Comparison of ENCODE assay signal across 17 cellular contexts in the genomic region with DNA sequence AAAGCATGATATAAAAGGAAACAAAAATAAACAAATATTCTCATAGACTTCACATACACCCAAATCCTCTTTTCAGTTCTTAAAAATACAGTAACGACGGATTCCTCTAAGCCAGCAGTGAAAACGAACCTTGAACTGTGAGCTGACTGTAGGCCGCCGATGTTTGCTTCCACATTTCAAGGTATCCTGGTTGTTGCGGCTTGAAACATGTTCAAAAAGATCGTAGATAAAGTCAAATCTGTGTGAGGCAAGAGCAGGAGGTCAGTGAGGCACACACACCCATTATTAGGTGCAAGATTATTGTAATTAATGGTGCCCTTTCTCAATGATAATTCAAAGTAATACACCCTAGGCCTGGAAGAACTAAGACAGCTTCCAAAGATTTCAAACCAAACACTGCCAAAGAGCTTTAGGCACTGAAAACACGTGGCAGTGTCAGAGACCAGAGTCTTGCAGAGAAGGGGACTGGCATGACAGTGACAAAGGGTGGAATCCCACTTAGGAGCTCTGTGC.
DNase-seq lines count a peak whose midpoint lies in the region; ATAC-seq and TF ChIP-seq lines count a peak whose summit lies in the region.
"Had no signal": no experiment of that assay in that cellular context is flagged by ENCODE, and none has a peak within 500 bp of the region (broad histone marks: within the 10 kb centered on the region; RNA-seq: fewer than 3 reads in every experiment).

No MANE protein-coding gene starts in this region.

- ATAC-seq in Right ventricle myocardium inferior: no peak
- no peak for ATAC-seq in activated CD4-positive, CD25-positive, alpha-beta regulatory T cell treated with anti-CD3 and anti-CD28 coated beads, Interleukin-2, amount 50 U/mL, for 24 hours
- ATAC-seq: HCT116 had no signal

- H3K27me3 Mint-ChIP-seq in brain (no peaks in the 10 kb centered on the region), mesothelial cell of epicardium (ENCODE audit: low read depth) (no peaks in the 10 kb centered on the region), type B pancreatic cell (no peaks in the 10 kb centered on the region)

- peak overlapping the region; percentile 16 to 68 (median 40) for H3K27ac Mint-ChIP-seq in brain
- peak overlapping the region; percentile 24 for H3K27ac Mint-ChIP-seq in mesothelial cell of epicardium
- H3K27ac Mint-ChIP-seq in type B pancreatic cell: peak overlapping the region; percentile 1

- H3K36me3 Mint-ChIP-seq in brain (peaks cover 45% of the 10 kb centered on the region), mesothelial cell of epicardium (peaks cover 39% of the 10 kb centered on the region), type B pancreatic cell (peaks cover 26% of the 10 kb centered on the region)

- no peak for TF ChIP-seq CTCF in brain (conservative IDR thresholded peaks at IDR 0.05)
- TF ChIP-seq CTCF in mesothelial cell of epicardium (IDR thresholded peaks at IDR 0.05; ENCODE audit: unreplicated experiment): no peak
- TF ChIP-seq CTCF in type B pancreatic cell (conservative IDR thresholded peaks at IDR 0.05): no peak

- DNase-seq in HuH-7 (ENCODE audit: low spot score): peak; percentile 6
- DNase-seq in mesothelial cell of epicardium (ENCODE audit: low spot score in 2 of 2, unreplicated experiment in 2 of 2): no peak
- no peak for DNase-seq in type B pancreatic cell (ENCODE audit: extremely low spot score, unreplicated experiment)
- DNase-seq in Right ventricle myocardium inferior (ENCODE audit: missing footprints): no peak
- no peak for DNase-seq in DMS 273 (lab: John Stamatoyannopoulos, UW; ENCODE audit: unreplicated experiment)
- DNase-seq: ACHN, DMS53, NCI-H1048, NCI-H1436 treated with DMSO at 0.1 percent for 48 hours, NCI-H2029 treated with DMSO at 0.1 percent for 48 hours, NCI-H524, Peyer's patch, Right ventricle myocardium superior, SK-N-SH had no signal

- H3K4me1 Mint-ChIP-seq in brain: peaks cover 25% of the 10 kb centered on the region
- peaks cover 13% of the 10 kb centered on the region for H3K4me1 Mint-ChIP-seq in mesothelial cell of epicardium
- H3K4me1 Mint-ChIP-seq in type B pancreatic cell (ENCODE audit: unreplicated experiment): peaks cover 12% of the 10 kb centered on the region

- intact Hi-C loops in Right ventricle myocardium inferior (cut with DNase I): no loop called here

- H3K9me3 Mint-ChIP-seq in brain (no peaks in the 10 kb centered on the region), mesothelial cell of epicardium (no peaks in the 10 kb centered on the region), type B pancreatic cell (no peaks in the 10 kb centered on the region)

- H3K4me3 Mint-ChIP-seq in brain: no peak overlapping the region
- H3K4me3 Mint-ChIP-seq in mesothelial cell of epicardium: no peak overlapping the region
- no peak overlapping the region for H3K4me3 Mint-ChIP-seq in type B pancreatic cell
